In the genomic region with DNA sequence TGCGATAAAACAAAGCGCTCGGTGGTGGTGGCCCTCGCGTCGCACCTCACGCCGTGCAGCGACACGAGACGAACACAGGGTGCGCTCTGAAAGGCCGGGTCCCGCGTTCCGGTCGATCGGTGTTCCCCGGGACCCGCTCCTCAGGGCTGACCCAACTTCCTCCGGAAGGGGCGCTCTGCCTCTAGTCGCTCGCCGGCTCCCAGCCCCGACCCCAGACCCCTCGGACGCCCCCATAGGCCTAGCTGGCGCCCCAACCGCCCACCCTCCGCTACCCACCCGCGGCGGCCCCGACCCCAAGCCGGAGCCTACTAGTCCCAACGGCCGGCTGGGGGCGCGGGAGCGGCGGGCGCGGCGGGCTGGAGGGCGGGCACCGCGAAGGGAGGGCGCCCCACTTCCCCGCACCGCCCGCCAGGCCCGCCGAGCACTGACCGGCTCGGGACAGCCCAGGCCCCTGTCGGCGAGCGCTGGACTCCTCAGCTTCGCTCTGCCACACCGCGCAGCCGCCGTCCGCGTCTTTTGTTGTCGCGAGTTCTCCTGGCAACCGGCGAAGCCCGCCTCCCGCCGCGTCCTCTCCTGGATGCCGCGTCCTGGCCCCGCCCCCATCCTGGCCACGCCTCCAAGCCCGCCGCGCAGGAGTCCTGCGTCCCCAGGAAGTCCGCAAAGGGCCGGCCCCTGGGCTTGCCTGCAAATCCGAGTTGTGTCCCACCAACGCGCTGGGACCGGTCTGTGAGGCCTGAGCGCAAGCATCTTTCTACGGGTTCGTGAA, we compare ENCODE assay signal across 8 cellular contexts. TPM values are rescaled to one million over a fixed set of nuclear protein-coding genes. Genes with fewer than 3 reads are reported as not detected.
DNase-seq lines count a peak whose midpoint lies in the region; ATAC-seq lines count a peak whose summit lies in the region.

Gene KIF27, minus strand, starts transcription at position 491 of the 766 bp plus-strand sequence. CDS start 5,841 bp downstream, outside the sequence.

- H3K36me3 ChIP-seq in HUES48 (ENCODE audit: control insufficient read depth, insufficient read depth, low read length) = no peaks in the 10 kb centered on the region
- H3K36me3 ChIP-seq in endocrine pancreas (ENCODE audit: control insufficient read depth, insufficient read depth, low read length) = no peaks in the 10 kb centered on the region

- H3K4me1 ChIP-seq in HUES48 (ENCODE audit: control insufficient read depth, insufficient read depth, low read length) = peaks cover 3% of the 10 kb centered on the region; the same call in 1 of the 2 replicates
- no peaks in the 10 kb centered on the region for H3K4me1 ChIP-seq in endocrine pancreas (ENCODE audit: control insufficient read depth, insufficient read depth, low read length)

- H3K27me3 ChIP-seq in HUES48 (ENCODE audit: control insufficient read depth, insufficient read depth, low read length) (no peaks in the 10 kb centered on the region), endocrine pancreas (ENCODE audit: control insufficient read depth, insufficient read depth, low read length) (no peaks in the 10 kb centered on the region)

- peak within 1 kb of the TSS; percentile 74 for H3K9ac ChIP-seq in HUES48 (ENCODE audit: low read depth, low read length)
- peak within 1 kb of the TSS; percentile 58 for H3K9ac ChIP-seq in endocrine pancreas (ENCODE audit: control insufficient read depth, insufficient read depth, low read length)

- H3K9me3 ChIP-seq in HUES48 (ENCODE audit: control insufficient read depth, insufficient read depth, low read length) (no peaks in the 10 kb centered on the region), endocrine pancreas (ENCODE audit: control insufficient read depth, low read length) (no peaks in the 10 kb centered on the region)

- ATAC-seq in GM21390 (IDR thresholded peaks at IDR 0.05; ENCODE audit: unreplicated experiment) = peak; percentile 94

- peak; percentile 97 for DNase-seq in D341Med (ENCODE audit: low spot score)
- DNase-seq in NOMO-1 treated with dmso at 0.1 percent for 144 hours (lab: John Stamatoyannopoulos, UW; ENCODE audit: unreplicated experiment) = peak; percentile 72
- peak; percentile 76 for DNase-seq in activated CD8-positive, alpha-beta memory T cell treated with anti-CD3 and anti-CD28 coated beads, Interleukin-2, amount 50 U/mL, for 1 hour (ENCODE audit: extremely low read depth)
- DNase-seq in mesenteric fat pad (ENCODE audit: low spot score) = peak; percentile 100
- DNase-seq in stimulated activated CD8-positive, alpha-beta memory T cell treated with anti-CD3 and anti-CD28 coated beads, Interleukin-15, amount 100 ng/mL, for 1 hour (ENCODE audit: low read depth) = peak; percentile 89

- H3K4me3 ChIP-seq in HUES48 (ENCODE audit: low read depth, low read length) (peak within 1 kb of the TSS; percentile 59), endocrine pancreas (ENCODE audit: control insufficient read depth, insufficient read depth, low read length) (peak within 1 kb of the TSS; percentile 93)

- peak within 1 kb of the TSS; percentile 92 for H3K27ac ChIP-seq in HUES48 (ENCODE audit: low read depth, low read length)

RNA-seq across cellular contexts. Expression of gene KIF27, which starts in this region (rescaled TPM):
- total RNA-seq in mesenteric fat pad = 3.9 TPM

Comparison
In these comparisons a context has a peak if more than half of its experiments do, and no peak if none do; other contexts are left out.
1. Peak in every context shown above with its lines: DNase-seq, ATAC-seq, H3K4me3 ChIP-seq and H3K27ac ChIP-seq.